ENCODE assay signal across 33 cellular contexts in genomic region chr5:71955718-71956117, GRCh38.
A peak's percentile ranks its signal among the peaks of the same experiment; 100 is the strongest.
DNase-seq lines count a peak whose midpoint lies in the region; ATAC-seq and TF ChIP-seq lines count a peak whose summit lies in the region.
"Had no signal": no experiment of that assay in that cellular context is flagged by ENCODE, and none has a peak within 500 bp of the region (broad histone marks: within the 10 kb centered on the region; RNA-seq: fewer than 3 reads in every experiment).

No MANE protein-coding gene starts in this region.

- ATAC-seq in esophagus mucosa (peak; percentile 88), GM21390 (IDR thresholded peaks at IDR 0.05; ENCODE audit: unreplicated experiment) (no peak), GM19395 (IDR thresholded peaks at IDR 0.05; ENCODE audit: unreplicated experiment) (no peak)
- ATAC-seq: left lobe of liver, Right ventricle myocardium inferior had no signal

- H3K36me3 Mint-ChIP-seq in mesothelial cell of epicardium, result no peaks in the 10 kb centered on the region
- H3K36me3 Mint-ChIP-seq: activated naive CD8-positive, alpha-beta T cell treated with anti-CD3 and anti-CD28 coated beads, Interleukin-2, amount 10 ng/mL, durations not matched to agents 7 days and 5 days; CD8-positive, alpha-beta memory T cell; memory B cell; WTC11 had no signal

- no peaks in the 10 kb centered on the region for H3K27me3 Mint-ChIP-seq in mesothelial cell of epicardium (ENCODE audit: low read depth)
- H3K27me3 Mint-ChIP-seq: activated naive CD8-positive, alpha-beta T cell treated with anti-CD3 and anti-CD28 coated beads, Interleukin-2, amount 10 ng/mL, durations not matched to agents 7 days and 5 days had no signal

- H3K27ac Mint-ChIP-seq in mesothelial cell of epicardium, result peak overlapping the region; percentile 36
- H3K27ac Mint-ChIP-seq: activated naive CD8-positive, alpha-beta T cell treated with anti-CD3 and anti-CD28 coated beads, Interleukin-2, amount 10 ng/mL, durations not matched to agents 7 days and 5 days; CD8-positive, alpha-beta memory T cell; endodermal cell; memory B cell; WTC11 had no signal

- peaks cover 9% of the 10 kb centered on the region for H3K9me3 Mint-ChIP-seq in mesothelial cell of epicardium
- H3K9me3 Mint-ChIP-seq: memory B cell had no signal

- H3K4me1 Mint-ChIP-seq in mesothelial cell of epicardium, result peaks cover 29% of the 10 kb centered on the region
- H3K4me1 Mint-ChIP-seq: activated naive CD8-positive, alpha-beta T cell treated with anti-CD3 and anti-CD28 coated beads, Interleukin-2, amount 10 ng/mL, durations not matched to agents 7 days and 5 days; CD8-positive, alpha-beta memory T cell; memory B cell had no signal

- no peak for TF ChIP-seq CTCF in mesothelial cell of epicardium (IDR thresholded peaks at IDR 0.05; ENCODE audit: unreplicated experiment)

- DNase-seq in ELF-1 (ENCODE audit: low read depth, low spot score), result peak; percentile 23
- peak; percentile 98 for DNase-seq in NCI-H69 (lab: John Stamatoyannopoulos, UW)
- peak in 1 of 2 experiments; percentile 44 for DNase-seq in mesothelial cell of epicardium (ENCODE audit: low spot score in 2 of 2, unreplicated experiment in 2 of 2)
- no peak for DNase-seq in NCI-H128 (lab: John Stamatoyannopoulos, UW; ENCODE audit: unreplicated experiment)
- DNase-seq: ACHN; activated CD4-positive, alpha-beta T cell treated with anti-CD3 and anti-CD28 coated beads, Interleukin-2, amount 50 U/mL, for 1 hour; activated effector memory CD4-positive, alpha-beta T cell treated with anti-CD3 and anti-CD28 coated beads, Interleukin-2, amount 50 U/mL, for 16 hours; activated naive CD8-positive, alpha-beta T cell treated with anti-CD3 and anti-CD28 coated beads, Interleukin-2, amount 10 ng/mL, durations not matched to agents 7 days and 5 days; activated T-cell treated with anti-CD3 and anti-CD28 coated beads, Interleukin-2, amount 50 U/mL, for 1 hour; BE2C; CD8-positive, alpha-beta memory T cell; dermis blood vessel endothelial cell; DMS153; endodermal cell; H7; hippocampal formation; KG1; MM.1S; NCI-H1694; NCI-H2171; NCI-H510A; NK-92 treated with Interleukin-12 subunit alpha and Interleukin-12 subunit beta, amount 100 ng/mL, for 24 hours; SK-N-SH; stimulated activated naive CD4-positive, alpha-beta T cell treated with Interleukin-2 at 50 U/mL for 16 hours; testis; uterus had no signal

- H3K4me3 Mint-ChIP-seq in mesothelial cell of epicardium, result peak overlapping the region; percentile 10
- H3K4me3 Mint-ChIP-seq: activated naive CD8-positive, alpha-beta T cell treated with anti-CD3 and anti-CD28 coated beads, Interleukin-2, amount 10 ng/mL, durations not matched to agents 7 days and 5 days; CD8-positive, alpha-beta memory T cell; endodermal cell; memory B cell; WTC11 had no signal
